Comparison of ENCODE assay signal across 18 cellular contexts in genomic region chr9:78828521-78828920, GRCh38.
A peak's percentile ranks its signal among the peaks of the same experiment; 100 is the strongest.
DNase-seq lines count a peak whose midpoint lies in the region; ATAC-seq, FAIRE-seq and TF ChIP-seq lines count a peak whose summit lies in the region.
"Had no signal": no experiment of that assay in that cellular context is flagged by ENCODE, and none has a peak within 500 bp of the region (broad histone marks: within the 10 kb centered on the region; RNA-seq: fewer than 3 reads in every experiment).

No MANE protein-coding gene starts in this region.

- no peak overlapping the region for H3K23ac ChIP-seq in neuronal stem cell (ENCODE audit: low read depth, low read length, poor library complexity)

- WGBS in neuronal stem cell (ENCODE audit: extremely low coverage in 2 of 2, insufficient read length in 2 of 2, insufficient replicate concordance in 1 of 2), 2 donors, result no CpG with 5 or more reads among the region's 6 CpGs

- H3K27ac Mint-ChIP-seq in MCF 10A (ENCODE audit: low read depth, unreplicated experiment), result no peak overlapping the region
- H3K27ac Mint-ChIP-seq: CD4-positive, alpha-beta memory T cell; H9 had no signal

- H3K4me3 Mint-ChIP-seq in MCF 10A (ENCODE audit: unreplicated experiment), result no peak overlapping the region
- H3K4me3 Mint-ChIP-seq: CD4-positive, alpha-beta memory T cell; H9 had no signal

- H3K9me3 ChIP-seq in neuronal stem cell (replicated peaks in 1 of 2; ENCODE audit: control insufficient read depth in 2 of 2, insufficient read depth in 1 of 2, low read depth in 1 of 2, low read length in 2 of 2), result no peaks in the 10 kb centered on the region

- H3K14ac ChIP-seq in neuronal stem cell (ENCODE audit: low read length), result no peak overlapping the region

- peak overlapping the region; percentile 88 for H4K8ac ChIP-seq in neuronal stem cell (ENCODE audit: low read depth, low read length)

- no peak overlapping the region for H2BK5ac ChIP-seq in neuronal stem cell (ENCODE audit: low read length)

- no peaks in the 10 kb centered on the region for H3K27me3 ChIP-seq in neuronal stem cell (ENCODE audit: control insufficient read depth in 3 of 3, insufficient read depth in 3 of 3, low read depth in 1 of 3, low read length in 3 of 3)

- H3K4me1 Mint-ChIP-seq in MCF 10A (ENCODE audit: insufficient read depth, unreplicated experiment), result no peaks in the 10 kb centered on the region
- H3K4me1 Mint-ChIP-seq: CD4-positive, alpha-beta memory T cell; H9 had no signal

- H3K27ac ChIP-seq in neuronal stem cell (replicated peaks; ENCODE audit: low read length), result no peak overlapping the region
- H3K27ac ChIP-seq: GM23248 had no signal

- H2AFZ ChIP-seq in neuronal stem cell (ENCODE audit: low read length), result no peak overlapping the region
- H2AFZ ChIP-seq: GM23248 had no signal

- no peak overlapping the region for H2AK5ac ChIP-seq in neuronal stem cell (ENCODE audit: low read depth, low read length)

- intact Hi-C loops in MCF 10A (cut with micrococcal nuclease) (loop anchor here (10.0 kb wide), 1 partner anchor 196 kb away; no protein-coding TSS in a partner anchor), Right ventricle myocardium superior (cut with DNase I) (no loop called here)

- no peak overlapping the region for H4K91ac ChIP-seq in neuronal stem cell (ENCODE audit: low read depth, low read length, poor library complexity)

- no peak overlapping the region for H3K4ac ChIP-seq in neuronal stem cell (ENCODE audit: low read length)

- H3K79me1 ChIP-seq in neuronal stem cell (ENCODE audit: low read depth, low read length), result no peaks in the 10 kb centered on the region

- BruUV-seq in MCF 10A (replicated peaks; lab: Mats Ljungman, UMichigan), result no TSS peak

- no peaks in the 10 kb centered on the region for H3K36me3 Mint-ChIP-seq in MCF 10A (ENCODE audit: insufficient read depth, unreplicated experiment)
- H3K36me3 Mint-ChIP-seq: CD4-positive, alpha-beta memory T cell had no signal

- ATAC-seq in GM21576 (IDR thresholded peaks at IDR 0.05; ENCODE audit: unreplicated experiment) (no peak), Right ventricle myocardium superior (ENCODE audit: poor library complexity) (no peak)
- ATAC-seq: HCT116 had no signal

- H3K27me3 Mint-ChIP-seq in MCF 10A (ENCODE audit: insufficient read depth, unreplicated experiment), result no peaks in the 10 kb centered on the region
- H3K27me3 Mint-ChIP-seq: CD4-positive, alpha-beta memory T cell had no signal

- H3K4me1 ChIP-seq in neuronal stem cell (ENCODE audit: control insufficient read depth in 2 of 2, insufficient read depth in 1 of 2, low read depth in 1 of 2, low read length in 2 of 2), result no peaks in the 10 kb centered on the region

- H3K4me2 ChIP-seq in neuronal stem cell (ENCODE audit: insufficient read depth, low read length, poor library complexity, severe bottlenecking), result no peak overlapping the region

- peak; percentile 23 for FAIRE-seq in H54 (lab: Jason Lieb, UNC)
- FAIRE-seq: G401.6, GM12892, H1 had no signal

- H2BK12ac ChIP-seq in neuronal stem cell (ENCODE audit: low read length), result no peak overlapping the region

- no peaks in the 10 kb centered on the region for H3K36me3 ChIP-seq in neuronal stem cell (replicated peaks in 1 of 2; ENCODE audit: control insufficient read depth in 2 of 2, insufficient read depth in 2 of 2, low read length in 2 of 2)

- H3K9me3 Mint-ChIP-seq in MCF 10A (ENCODE audit: unreplicated experiment), result no peaks in the 10 kb centered on the region
- H3K9me3 Mint-ChIP-seq: CD4-positive, alpha-beta memory T cell; H9 had no signal

- TF ChIP-seq CTCF in MCF 10A (IDR thresholded peaks at IDR 0.05; ENCODE audit: unreplicated experiment), result no peak

- H2BK15ac ChIP-seq in neuronal stem cell (ENCODE audit: low read length), result no peak overlapping the region

- POLR2A ChIA-PET in MCF 10A (lab: Yijun Ruan, JAX), result no interaction called here

- H3K4me3 ChIP-seq in neuronal stem cell (ENCODE audit: low read length in 2 of 2), result no peak overlapping the region
- H3K4me3 ChIP-seq: GM23248 had no signal

- CTCF ChIA-PET in MCF 10A (lab: Yijun Ruan, JAX), result no interaction called here

- H3K9ac ChIP-seq in neuronal stem cell (ENCODE audit: low read depth, low read length, poor library complexity), result no peak overlapping the region
- H3K9ac ChIP-seq: GM23248 had no signal

- TF ChIP-seq POLR2A in H54 (IDR thresholded peaks at IDR 0.05; ENCODE audit: low read depth, low read length), result no peak

- H3K18ac ChIP-seq in neuronal stem cell (ENCODE audit: low read length), result no peak overlapping the region

- DNase-seq in H54 (ENCODE audit: insufficient read length, low spot score) (no peak), NCI-H1092 treated with DMSO at 0.1 percent for 48 hours (lab: John Stamatoyannopoulos, UW) (peak; percentile 84), astrocyte of the hippocampus (ENCODE audit: low read depth, low spot score) (peak; percentile 9), neuronal stem cell (ENCODE audit: low spot score) (no peak), MCF 10A (ENCODE audit: unreplicated experiment) (no peak), Right ventricle myocardium superior (no peak)
- DNase-seq: Calu3; CD4-positive, alpha-beta memory T cell; COR-L47; DMS53; DMS79 treated with DMSO at 0.1 percent for 48 hours; GM23248; H9 had no signal

- H2BK120ac ChIP-seq in neuronal stem cell (ENCODE audit: low read depth, low read length), result no peak overlapping the region

Comparison
In these comparisons a context has a peak if more than half of its experiments do, and no peak if none do; other contexts are left out.
1. DNase-seq: peak in NCI-H1092 treated with DMSO at 0.1 percent for 48 hours (single experiment) and astrocyte of the hippocampus (single experiment); none in H54 (single experiment), neuronal stem cell (single experiment), MCF 10A (single experiment) and Right ventricle myocardium superior (single experiment).